Comparison of ENCODE assay signal across 1 cellular context in genomic region chr1:219928791-219929118, GRCh38.
TF ChIP-seq lines count a peak whose summit lies in the region.

No MANE protein-coding gene starts in this region.

TF ChIP-seq in HEK293, 187 proteins besides CTCF, POLR2A, EP300 and RAD21 (continued from another document):
- TF ChIP-seq KLF9 (tag by site-specific recombination; IDR thresholded peaks at IDR 0.05; ENCODE audit: low read depth), result peak; percentile 67
- TF ChIP-seq ZSCAN30 (tag by site-specific recombination; IDR thresholded peaks at IDR 0.05), result no peak
- no peak for TF ChIP-seq PRDM10 (tag by site-specific recombination; IDR thresholded peaks at IDR 0.05)
- no peak for TF ChIP-seq KLF7 (tag by site-specific recombination; IDR thresholded peaks at IDR 0.05; ENCODE audit: borderline replicate concordance)
- no peak for TF ChIP-seq ZNF623 (tag by site-specific recombination; IDR thresholded peaks at IDR 0.05)
- no peak for TF ChIP-seq ZNF398 (tag by site-specific recombination; IDR thresholded peaks at IDR 0.05)
- TF ChIP-seq ZNF221 (tag by site-specific recombination; IDR thresholded peaks at IDR 0.05; ENCODE audit: borderline replicate concordance), result no peak
- no peak for TF ChIP-seq ZNF664 (tag by site-specific recombination; IDR thresholded peaks at IDR 0.05)
- no peak for TF ChIP-seq ZNF701 (tag by site-specific recombination; IDR thresholded peaks at IDR 0.05)
- TF ChIP-seq ZNF561 (tag by site-specific recombination; IDR thresholded peaks at IDR 0.05; ENCODE audit: borderline replicate concordance), result no peak
- TF ChIP-seq SP2 (tag by site-specific recombination; IDR thresholded peaks at IDR 0.05), result 0 out of 2 replicates have a peak, but pooled peaks have one; percentile 1
- TF ChIP-seq OSR2 (tag by site-specific recombination; IDR thresholded peaks at IDR 0.05), result no peak
- no peak for TF ChIP-seq ZSCAN4 (tag by site-specific recombination; IDR thresholded peaks at IDR 0.05)
- no peak for TF ChIP-seq ZNF670 (tag by site-specific recombination; IDR thresholded peaks at IDR 0.05; ENCODE audit: low read depth)
- peak; percentile 36; the same call in 1 of the 2 replicates for TF ChIP-seq KLF16 (tag by site-specific recombination; IDR thresholded peaks at IDR 0.05)
- TF ChIP-seq PRDM2 (tag by site-specific recombination; IDR thresholded peaks at IDR 0.05; ENCODE audit: borderline replicate concordance), result no peak
- TF ChIP-seq ZNF26 (tag by site-specific recombination; IDR thresholded peaks at IDR 0.05), result no peak
- TF ChIP-seq SCRT1 (tag by site-specific recombination; IDR thresholded peaks at IDR 0.05; ENCODE audit: borderline replicate concordance), result no peak
- TF ChIP-seq ZNF24 (tag by site-specific recombination; IDR thresholded peaks at IDR 0.05), result 0 out of 2 replicates have a peak, but pooled peaks have one; percentile 20
- TF ChIP-seq ZNF529 (tag by site-specific recombination; IDR thresholded peaks at IDR 0.05; ENCODE audit: insufficient replicate concordance), result no peak
- TF ChIP-seq ZBTB20 (tag by site-specific recombination; IDR thresholded peaks at IDR 0.05), result no peak
- no peak for TF ChIP-seq ZNF155 (tag by site-specific recombination; IDR thresholded peaks at IDR 0.05)
- TF ChIP-seq ZNF426 (tag by site-specific recombination; IDR thresholded peaks at IDR 0.05), result no peak
- TF ChIP-seq ZNF449 (tag by site-specific recombination; IDR thresholded peaks at IDR 0.05), result no peak
- no peak for TF ChIP-seq TRIM28 (IDR thresholded peaks at IDR 0.05; ENCODE audit: borderline replicate concordance, low read length)
- TF ChIP-seq ZNF558 (tag by site-specific recombination; IDR thresholded peaks at IDR 0.05), result no peak
- TF ChIP-seq ZNF555 (tag by site-specific recombination; conservative IDR thresholded peaks at IDR 0.05), result no peak
- TF ChIP-seq ZNF501 (tag by site-specific recombination; IDR thresholded peaks at IDR 0.05), result no peak
- TF ChIP-seq ZNF23 (tag by site-specific recombination; IDR thresholded peaks at IDR 0.05; ENCODE audit: borderline replicate concordance), result no peak
- TF ChIP-seq ZNF140 (tag by site-specific recombination; IDR thresholded peaks at IDR 0.05), result no peak
- no peak for TF ChIP-seq ZBTB8A (tag by site-specific recombination; IDR thresholded peaks at IDR 0.05)
- TF ChIP-seq ZNF266 (tag by site-specific recombination; IDR thresholded peaks at IDR 0.05; ENCODE audit: low read depth), result no peak
- no peak for TF ChIP-seq ZNF146 (tag by site-specific recombination; IDR thresholded peaks at IDR 0.05)
- TF ChIP-seq ZNF16 (tag by site-specific recombination; IDR thresholded peaks at IDR 0.05; ENCODE audit: low read depth), result no peak
